Comparison of ENCODE assay signal across 22 cellular contexts in the genomic region with DNA sequence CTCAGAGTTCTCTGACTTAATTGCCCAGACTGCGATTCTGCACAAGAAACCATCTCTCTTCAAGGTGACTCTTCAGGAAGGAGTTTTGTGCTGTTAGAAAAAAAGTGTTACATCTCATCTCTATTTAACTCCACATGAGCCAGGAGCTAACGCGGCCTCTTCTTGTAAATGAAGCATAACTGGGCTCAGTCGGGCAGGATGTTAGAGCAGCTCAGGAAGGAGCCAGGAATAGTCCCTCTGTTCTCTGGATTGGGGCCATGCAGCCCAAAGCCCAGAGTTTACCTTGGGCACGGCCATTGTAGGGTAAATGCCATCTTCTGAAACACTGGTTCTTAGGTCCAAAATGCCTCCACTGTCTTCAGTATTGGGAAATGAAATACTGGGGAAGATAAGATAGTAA.
"Had no signal": no experiment of that assay in that cellular context is flagged by ENCODE, and none has a peak within 500 bp of the region (broad histone marks: within the 10 kb centered on the region; RNA-seq: fewer than 3 reads in every experiment).

No MANE protein-coding gene starts in this region.

- H3K27me3 Mint-ChIP-seq: naive B cell; stimulated activated naive CD8-positive, alpha-beta T cell treated with anti-CD3 and anti-CD28 coated beads, Interleukin-15, Interleukin-2, amounts not matched to agents 100 ng/mL and 50 ng/mL, for 24 hours had no signal

- H3K9me3 Mint-ChIP-seq: mesothelial cell of epicardium; stimulated activated effector memory CD8-positive, alpha-beta T cell treated with anti-CD3 and anti-CD28 coated beads, Interleukin-12 subunit alpha, Interleukin-12 subunit beta, amount 100 ng/mL, for 72 hours had no signal

- H3K27ac Mint-ChIP-seq: immature natural killer cell; mesothelial cell of epicardium; natural killer cell; stimulated activated effector memory CD8-positive, alpha-beta T cell treated with anti-CD3 and anti-CD28 coated beads, Interleukin-12 subunit alpha, Interleukin-12 subunit beta, amount 100 ng/mL, for 72 hours; stimulated activated naive CD8-positive, alpha-beta T cell treated with anti-CD3 and anti-CD28 coated beads, Interleukin-15, Interleukin-2, amounts not matched to agents 100 ng/mL and 50 ng/mL, for 24 hours had no signal

- H3K4me3 Mint-ChIP-seq: immature natural killer cell; mesothelial cell of epicardium; naive B cell; natural killer cell; stimulated activated effector memory CD8-positive, alpha-beta T cell treated with anti-CD3 and anti-CD28 coated beads, Interleukin-12 subunit alpha, Interleukin-12 subunit beta, amount 100 ng/mL, for 72 hours; stimulated activated naive CD8-positive, alpha-beta T cell treated with anti-CD3 and anti-CD28 coated beads, Interleukin-15, Interleukin-2, amounts not matched to agents 100 ng/mL and 50 ng/mL, for 24 hours had no signal

- ATAC-seq: left colon; left lung; lower lobe of right lung; natural killer cell; pancreas; stimulated activated effector memory CD8-positive, alpha-beta T cell treated with anti-CD3 and anti-CD28 coated beads, Interleukin-12 subunit alpha, Interleukin-12 subunit beta, amount 100 ng/mL, for 72 hours; upper lobe of right lung had no signal

- H3K36me3 Mint-ChIP-seq: mesothelial cell of epicardium; naive B cell; natural killer cell; stimulated activated effector memory CD8-positive, alpha-beta T cell treated with anti-CD3 and anti-CD28 coated beads, Interleukin-12 subunit alpha, Interleukin-12 subunit beta, amount 100 ng/mL, for 72 hours had no signal

- H3K4me1 Mint-ChIP-seq: immature natural killer cell, naive B cell, natural killer cell had no signal

- DNase-seq: hypothalamus; immature natural killer cell; kidney; left colon; left lung; lower lobe of right lung; mammary epithelial cell; mesenchymal stem cell; naive B cell; natural killer cell; nucleus accumbens; pancreas; posterior cingulate gyrus; right cardiac atrium; stimulated activated CD4-positive, alpha-beta T cell treated with anti-CD3 and anti-CD28 coated beads, Interleukin-4, amount 100 ng/mL, for 24 hours; stimulated activated naive CD4-positive, alpha-beta T cell; tibial artery; trophoblast cell; upper lobe of right lung had no signal
